Comparison of ENCODE assay signal across 12 cellular contexts in genomic region chr10:79599644-79600043, GRCh38. TPM values are rescaled to one million over a fixed set of nuclear protein-coding genes. Genes with fewer than 3 reads are reported as not detected.
"Had no signal": no experiment of that assay in that cellular context is flagged by ENCODE, and none has a peak within 500 bp of the region (broad histone marks: within the 10 kb centered on the region; RNA-seq: fewer than 3 reads in every experiment).

No MANE protein-coding gene starts in this region.

RNA-seq across cellular contexts. Expression of gene SFTPA1, which starts 11.1 kb away (rescaled TPM):
- total RNA-seq: dermis microvascular lymphatic vessel endothelial cell; endodermal cell; esophagus squamous epithelium; gastrocnemius medialis; glomerular endothelial cell; kidney epithelial cell; lower leg skin; lung microvascular endothelial cell; mononuclear cell; naive thymus-derived CD4-positive, alpha-beta T cell; natural killer cell had no signal
- polyA plus RNA-seq: keratinocyte; naive thymus-derived CD4-positive, alpha-beta T cell had no signal

RNA-seq across cellular contexts. Expression of gene SFTPA2, which starts 39.4 kb away (rescaled TPM):
- total RNA-seq: dermis microvascular lymphatic vessel endothelial cell; endodermal cell; gastrocnemius medialis; glomerular endothelial cell; kidney epithelial cell; lower leg skin; lung microvascular endothelial cell; mononuclear cell; naive thymus-derived CD4-positive, alpha-beta T cell; natural killer cell had no signal
- polyA plus RNA-seq: keratinocyte; naive thymus-derived CD4-positive, alpha-beta T cell had no signal
